Comparison of ENCODE assay signal across 25 cellular contexts in genomic region chr6:36978687-36979086, GRCh38. TPM values are rescaled to one million over a fixed set of nuclear protein-coding genes. Genes with fewer than 3 reads are reported as not detected.
DNase-seq lines count a peak whose midpoint lies in the region; ATAC-seq, FAIRE-seq and TF ChIP-seq lines count a peak whose summit lies in the region.
"Had no signal": no experiment of that assay in that cellular context is flagged by ENCODE, and none has a peak within 500 bp of the region (broad histone marks: within the 10 kb centered on the region; RNA-seq: fewer than 3 reads in every experiment).

No MANE protein-coding gene starts in this region.

- CTCF ChIA-PET in activated naive CD4-positive, alpha-beta T cell treated with anti-CD3 and anti-CD28 coated beads for 36 hours (lab: Charles Lee), result interaction anchor here (0.9 to 1.7 kb wide), 3 partner anchors 39 to 214 kb away, joined by 3 to 8 read pairs (median 4); partner anchors contain the start of gene C6orf89
- CTCF ChIA-PET in activated CD8-positive, alpha-beta T cell treated with anti-CD3 and anti-CD28 coated beads for 36 hours (lab: Charles Lee), result interaction anchor here (0.9 to 1.5 kb wide), 15 partner anchors 9 to 241 kb away, joined by 3 to 14 read pairs (median 3); partner anchors contain the start of gene PPIL1
- CTCF ChIA-PET in CD8-positive, alpha-beta T cell (lab: Charles Lee), result interaction anchor here (0.8 to 1.3 kb wide), 10 partner anchors 13 to 230 kb away, joined by 3 to 7 read pairs (median 4); no protein-coding TSS in a partner anchor

- peak overlapping the region; percentile 17 for H3K27ac Mint-ChIP-seq in activated naive CD4-positive, alpha-beta T cell treated with anti-CD3 and anti-CD28 coated beads for 36 hours
- peak overlapping the region; percentile 34 for H3K27ac Mint-ChIP-seq in activated CD8-positive, alpha-beta T cell treated with anti-CD3 and anti-CD28 coated beads for 36 hours
- no peak overlapping the region for H3K27ac Mint-ChIP-seq in CD8-positive, alpha-beta T cell
- H3K27ac Mint-ChIP-seq: neural progenitor cell, progenitor cell of endocrine pancreas had no signal

- POLR2A ChIA-PET in activated CD8-positive, alpha-beta T cell treated with anti-CD3 and anti-CD28 coated beads for 36 hours (lab: Charles Lee), result interaction anchor here (0.5 to 1.1 kb wide), 3 partner anchors 43 to 281 kb away, joined by 3 to 6 read pairs (median 3); no protein-coding TSS in a partner anchor
- POLR2A ChIA-PET in CD8-positive, alpha-beta T cell (lab: Charles Lee), result no interaction called here

- H3K27me3 ChIP-seq in dorsolateral prefrontal cortex, result no peaks in the 10 kb centered on the region
- H3K27me3 ChIP-seq in CD8-positive, alpha-beta T cell (ENCODE audit: insufficient read depth, low read length), result no peaks in the 10 kb centered on the region
- H3K27me3 ChIP-seq: cardiac muscle cell, neural progenitor cell, upper lobe of left lung had no signal

- no peak overlapping the region for H3K4me3 ChIP-seq in dorsolateral prefrontal cortex
- H3K4me3 ChIP-seq in kidney (ENCODE audit: low read length in 2 of 2), result no peak overlapping the region
- no peak overlapping the region for H3K4me3 ChIP-seq in CD8-positive, alpha-beta T cell (ENCODE audit: low read depth, low read length)
- H3K4me3 ChIP-seq: cardiac muscle cell, neural progenitor cell, upper lobe of left lung had no signal

- no peak overlapping the region for H3K4me3 Mint-ChIP-seq in activated naive CD4-positive, alpha-beta T cell treated with anti-CD3 and anti-CD28 coated beads for 36 hours
- H3K4me3 Mint-ChIP-seq in activated CD8-positive, alpha-beta T cell treated with anti-CD3 and anti-CD28 coated beads for 36 hours, result no peak overlapping the region
- H3K4me3 Mint-ChIP-seq in CD8-positive, alpha-beta T cell, result no peak overlapping the region
- H3K4me3 Mint-ChIP-seq: activated naive CD8-positive, alpha-beta T cell treated with anti-CD3 and anti-CD28 coated beads, Interleukin-2, amount 50 U/mL, for 24 hours; neural progenitor cell had no signal

- H3K27ac ChIP-seq in dorsolateral prefrontal cortex (peak overlapping the region in 58 of 59 donors; percentile 23 to 100 (median 84)), temporal lobe (ENCODE audit: low read depth, low read length) (peak overlapping the region; percentile 92), kidney (ENCODE audit: low read depth in 2 of 2, low read length in 2 of 2) (no peak overlapping the region)
- no peak overlapping the region for H3K27ac ChIP-seq in CD8-positive, alpha-beta T cell (ENCODE audit: low read depth, low read length)
- H3K27ac ChIP-seq: neural progenitor cell had no signal

- peaks cover 39 to 47% of the 10 kb centered on the region in 2 donors for H3K36me3 ChIP-seq in kidney (ENCODE audit: control insufficient read depth in 1 of 2, insufficient read depth in 2 of 2, low read length in 2 of 2)
- H3K36me3 ChIP-seq in CD8-positive, alpha-beta T cell (ENCODE audit: insufficient read depth, low read length), result peaks cover 47% of the 10 kb centered on the region
- H3K36me3 ChIP-seq: neural progenitor cell had no signal

- no peaks in the 10 kb centered on the region for H3K9me3 ChIP-seq in kidney (ENCODE audit: control insufficient read depth in 1 of 2, low read length in 2 of 2)
- H3K9me3 ChIP-seq in CD8-positive, alpha-beta T cell (ENCODE audit: low read length), result no peaks in the 10 kb centered on the region
- H3K9me3 ChIP-seq: upper lobe of left lung had no signal

- H3K4me1 ChIP-seq in kidney (ENCODE audit: control insufficient read depth in 1 of 2, insufficient read depth in 1 of 2, low read depth in 1 of 2, low read length in 2 of 2), result peaks cover 0 to 18% of the 10 kb centered on the region in 2 donors
- H3K4me1 ChIP-seq in CD8-positive, alpha-beta T cell (ENCODE audit: insufficient read depth, low read length), result peaks cover 20% of the 10 kb centered on the region

- H3K4me1 Mint-ChIP-seq in activated naive CD4-positive, alpha-beta T cell treated with anti-CD3 and anti-CD28 coated beads for 36 hours (ENCODE audit: low read depth), result peaks cover 24% of the 10 kb centered on the region
- peaks cover 26% of the 10 kb centered on the region for H3K4me1 Mint-ChIP-seq in activated CD8-positive, alpha-beta T cell treated with anti-CD3 and anti-CD28 coated beads for 36 hours (ENCODE audit: low read depth)
- peaks cover 25% of the 10 kb centered on the region for H3K4me1 Mint-ChIP-seq in CD8-positive, alpha-beta T cell (ENCODE audit: low read depth)

- no peak for FAIRE-seq in kidney (lab: Jason Lieb, UNC)
- FAIRE-seq: A204.1, HTR-8/SVneo had no signal

- DNase-seq in activated naive CD4-positive, alpha-beta T cell treated with anti-CD3 and anti-CD28 coated beads for 36 hours, result no peak
- no peak for DNase-seq in activated naive CD4-positive, alpha-beta T cell treated with Interleukin-2 at 50 U/mL for 16 hours
- no peak for DNase-seq in activated CD8-positive, alpha-beta T cell treated with anti-CD3 and anti-CD28 coated beads for 36 hours
- DNase-seq in dorsolateral prefrontal cortex (no peak), kidney (no peak)
- no peak for DNase-seq in CD8-positive, alpha-beta T cell
- DNase-seq: activated naive CD8-positive, alpha-beta T cell treated with anti-CD3 and anti-CD28 coated beads, Interleukin-2, amount 50 U/mL, for 24 hours; Karpas-422; stimulated activated CD4-positive, alpha-beta T cell treated with anti-CD3 and anti-CD28 coated beads, Interleukin-1b, Interleukin-23, amount 100 ng/mL, for 48 hours; stimulated activated naive CD4-positive, alpha-beta T cell treated with Interleukin-2 at 50 U/mL for 16 hours; T1000 had no signal

- peaks cover 15% of the 10 kb centered on the region for H3K36me3 Mint-ChIP-seq in activated naive CD4-positive, alpha-beta T cell treated with anti-CD3 and anti-CD28 coated beads for 36 hours (ENCODE audit: low read depth)
- peaks cover 24% of the 10 kb centered on the region for H3K36me3 Mint-ChIP-seq in activated CD8-positive, alpha-beta T cell treated with anti-CD3 and anti-CD28 coated beads for 36 hours (ENCODE audit: low read depth)
- H3K36me3 Mint-ChIP-seq in CD8-positive, alpha-beta T cell, result peaks cover 76% of the 10 kb centered on the region

- H3K9me3 Mint-ChIP-seq in activated naive CD4-positive, alpha-beta T cell treated with anti-CD3 and anti-CD28 coated beads for 36 hours, result no peaks in the 10 kb centered on the region
- no peaks in the 10 kb centered on the region for H3K9me3 Mint-ChIP-seq in activated CD8-positive, alpha-beta T cell treated with anti-CD3 and anti-CD28 coated beads for 36 hours
- no peaks in the 10 kb centered on the region for H3K9me3 Mint-ChIP-seq in CD8-positive, alpha-beta T cell
- H3K9me3 Mint-ChIP-seq: activated naive CD8-positive, alpha-beta T cell treated with anti-CD3 and anti-CD28 coated beads, Interleukin-2, amount 50 U/mL, for 24 hours; neural progenitor cell had no signal

- intact Hi-C loops in activated naive CD4-positive, alpha-beta T cell treated with anti-CD3 and anti-CD28 coated beads for 36 hours (cut with micrococcal nuclease), result no loop called here
- intact Hi-C loops in activated CD8-positive, alpha-beta T cell treated with anti-CD3 and anti-CD28 coated beads for 36 hours (cut with micrococcal nuclease), result no loop called here
- intact Hi-C loops in dorsolateral prefrontal cortex (cut with DNase I) (loop anchor here in 1 of 2 donors (2.0 to 5.0 kb wide), 2 partner anchors 94 to 216 kb away; partner anchors contain the start of gene C6orf89), kidney (cut with DNase I) (no loop called here)
- intact Hi-C loops in CD8-positive, alpha-beta T cell (cut with DNase I, micrococcal nuclease), result loop anchor here (1.0 to 10.0 kb wide), 3 partner anchors 39 to 93 kb away; partner anchors contain the start of gene C6orf89 (in 2 of the 2)

- no peak for TF ChIP-seq CTCF in activated CD8-positive, alpha-beta T cell treated with anti-CD3 and anti-CD28 coated beads for 36 hours (IDR thresholded peaks at IDR 0.05)
- no peak for TF ChIP-seq CTCF in dorsolateral prefrontal cortex (IDR thresholded peaks at IDR 0.05 in 54 of 56, conservative IDR thresholded peaks at IDR 0.05 in 2 of 56; ENCODE audit: low read depth in 1 of 56, partially characterized antibody in 56 of 56)
- no peak for TF ChIP-seq CTCF in kidney (IDR thresholded peaks at IDR 0.05; ENCODE audit: borderline replicate concordance, extremely low read depth, insufficient read depth)
- TF ChIP-seq CTCF in CD8-positive, alpha-beta T cell (IDR thresholded peaks at IDR 0.05), result no peak

- H3K27me3 Mint-ChIP-seq in activated naive CD4-positive, alpha-beta T cell treated with anti-CD3 and anti-CD28 coated beads for 36 hours (ENCODE audit: low read depth), result no peaks in the 10 kb centered on the region
- no peaks in the 10 kb centered on the region for H3K27me3 Mint-ChIP-seq in activated CD8-positive, alpha-beta T cell treated with anti-CD3 and anti-CD28 coated beads for 36 hours
- no peaks in the 10 kb centered on the region for H3K27me3 Mint-ChIP-seq in CD8-positive, alpha-beta T cell (ENCODE audit: low read depth)
- H3K27me3 Mint-ChIP-seq: activated naive CD8-positive, alpha-beta T cell treated with anti-CD3 and anti-CD28 coated beads, Interleukin-2, amount 50 U/mL, for 24 hours; progenitor cell of endocrine pancreas had no signal

- H3K9ac ChIP-seq in kidney (ENCODE audit: low read length in 2 of 2), result no peak overlapping the region
- H3K9ac ChIP-seq: neural progenitor cell had no signal

- no peak for ATAC-seq in activated CD8-positive, alpha-beta T cell treated with anti-CD3 and anti-CD28 coated beads for 36 hours
- ATAC-seq in GM18867 (IDR thresholded peaks at IDR 0.05; ENCODE audit: unreplicated experiment), result no peak
- ATAC-seq in CD8-positive, alpha-beta T cell, result no peak
- ATAC-seq: activated naive CD8-positive, alpha-beta T cell treated with anti-CD3 and anti-CD28 coated beads, Interleukin-2, amount 50 U/mL, for 24 hours; esophagus mucosa; HCT116 had no signal

RNA-seq across cellular contexts. Expression of gene MTCH1, which starts 7.3 kb away (rescaled TPM):
- total RNA-seq in activated naive CD4-positive, alpha-beta T cell treated with anti-CD3 and anti-CD28 coated beads for 36 hours, result 100 to 1,000 TPM in 1 of 2 experiments, 10 to 100 TPM in 1; 97.4 to 101 TPM
- total RNA-seq in activated CD8-positive, alpha-beta T cell treated with anti-CD3 and anti-CD28 coated beads for 36 hours, result 100 to 1,000 TPM in 1 of 2 experiments, 10 to 100 TPM in 1; 96.5 to 100 TPM
- total RNA-seq in dorsolateral prefrontal cortex, result 100 to 1,000 TPM; 246 to 500 (median 376) TPM
- 131 TPM for total RNA-seq in temporal lobe
- total RNA-seq in kidney, result 194 TPM
- 202 TPM for polyA plus RNA-seq in kidney (ENCODE audit: insufficient read depth, low read depth, low replicate concordance)
- 100 to 1,000 TPM; 267 to 269 TPM for total RNA-seq in CD8-positive, alpha-beta T cell

RNA-seq across cellular contexts. Expression of gene PI16, which starts 24.1 kb away (rescaled TPM):
- total RNA-seq in activated naive CD4-positive, alpha-beta T cell treated with anti-CD3 and anti-CD28 coated beads for 36 hours, result under 1 TPM; 0.24 to 0.27 TPM
- not detected for total RNA-seq in activated CD8-positive, alpha-beta T cell treated with anti-CD3 and anti-CD28 coated beads for 36 hours
- 10 to 100 TPM in 99 of 120 experiments, 1 to 10 TPM in 21; 3.1 to 69.5 (median 16.1) TPM for total RNA-seq in dorsolateral prefrontal cortex
- total RNA-seq in temporal lobe, result 0.25 TPM
- 1.7 TPM for total RNA-seq in kidney
- polyA plus RNA-seq in kidney (ENCODE audit: insufficient read depth, low read depth, low replicate concordance), result 3.5 TPM
- total RNA-seq in CD8-positive, alpha-beta T cell, result under 1 TPM; 0.24 to 0.42 TPM
- total RNA-seq: cardiac muscle cell, left lobe of liver, progenitor cell of endocrine pancreas, RPMI7951 had no signal

RNA-seq across cellular contexts. Expression of gene FGD2, which starts 26.8 kb away (rescaled TPM):
- total RNA-seq in activated naive CD4-positive, alpha-beta T cell treated with anti-CD3 and anti-CD28 coated beads for 36 hours, result under 1 TPM; 0.25 to 0.48 TPM
- total RNA-seq in activated CD8-positive, alpha-beta T cell treated with anti-CD3 and anti-CD28 coated beads for 36 hours, result 1 to 10 TPM; 1.4 to 1.6 TPM
- total RNA-seq in dorsolateral prefrontal cortex (10 to 100 TPM in 98 of 120 experiments, 1 to 10 TPM in 22; 5.1 to 40.1 (median 14.1) TPM), temporal lobe (2.2 TPM), kidney (49.5 TPM)
- 0.97 TPM for polyA plus RNA-seq in kidney (ENCODE audit: insufficient read depth, low read depth, low replicate concordance)
- under 1 TPM; 0.68 to 0.83 TPM for total RNA-seq in CD8-positive, alpha-beta T cell
- total RNA-seq: cardiac muscle cell, glomerular endothelial cell, progenitor cell of endocrine pancreas, RPMI7951 had no signal
- polyA plus RNA-seq: BJ had no signal

Comparison
In these comparisons a context has a peak if more than half of its experiments do, and no peak if none do; other contexts are left out.
1. H3K27ac ChIP-seq: peak in dorsolateral prefrontal cortex (58 of 59) and temporal lobe (single experiment); none in kidney (0 of 2) and CD8-positive, alpha-beta T cell (single experiment).
2. intact Hi-C loops: an anchor here in CD8-positive, alpha-beta T cell (1.0 to 10.0 kb wide); none called in activated naive CD4-positive, alpha-beta T cell treated with anti-CD3 and anti-CD28 coated beads for 36 hours, activated CD8-positive, alpha-beta T cell treated with anti-CD3 and anti-CD28 coated beads for 36 hours and kidney.